Comparison of ENCODE assay signal across 20 cellular contexts in genomic region chr9:113373676-113374392, GRCh38. TPM values are rescaled to one million over a fixed set of nuclear protein-coding genes. Genes with fewer than 3 reads are reported as not detected.
"Had no signal": no experiment of that assay in that cellular context is flagged by ENCODE, and none has a peak within 500 bp of the region (broad histone marks: within the 10 kb centered on the region; RNA-seq: fewer than 3 reads in every experiment).

No MANE protein-coding gene starts in this region.

- H3K27ac ChIP-seq: ascending aorta, esophagus squamous epithelium, sigmoid colon, tibial artery, VCaP had no signal

- H3K27me3 ChIP-seq: ascending aorta, breast epithelium, esophagus squamous epithelium, pancreas, sigmoid colon, tibial artery had no signal

- FAIRE-seq: pancreas had no signal

- DNase-seq: activated CD4-positive, alpha-beta T cell treated with anti-CD3 and anti-CD28 coated beads, Interleukin-2, amount 50 U/mL, for 1 hour; activated CD4-positive, CD25-positive, alpha-beta regulatory T cell treated with anti-CD3 and anti-CD28 coated beads, Interleukin-2, amount 50 U/mL, for 72 hours; activated CD8-positive, alpha-beta memory T cell treated with anti-CD3 and anti-CD28 coated beads, Interleukin-2, amount 50 U/mL, for 4 hours; activated naive CD4-positive, alpha-beta T cell treated with anti-CD3 and anti-CD28 coated beads for 36 hours; activated T-cell treated with anti-CD3 and anti-CD28 coated beads, Interleukin-2, amount 50 U/mL, for 4 hours; cerebellar nuclear complex; effector memory CD4-positive, alpha-beta T cell; esophagus squamous epithelium; mesenchymal stem cell; mucosa of descending colon; naive B cell; sigmoid colon; stimulated activated CD8-positive, alpha-beta memory T cell treated with anti-CD3 and anti-CD28 coated beads, Interleukin-4, amount 100 ng/mL, for 48 hours; stimulated activated naive CD4-positive, alpha-beta T cell treated with Interleukin-2 at 50 U/mL for 16 hours; T-helper 17 cell; tibial artery had no signal

- H3K27ac Mint-ChIP-seq: T-helper 17 cell had no signal

- H3K9me3 ChIP-seq: ascending aorta, breast epithelium, esophagus squamous epithelium, mucosa of descending colon, pancreas, sigmoid colon, tibial artery had no signal

- H3K9me3 Mint-ChIP-seq: activated naive CD4-positive, alpha-beta T cell treated with anti-CD3 and anti-CD28 coated beads for 36 hours; activated T-cell treated with anti-CD3 and anti-CD28 coated beads, Interleukin-2, amount 50 U/mL, for 4 hours; naive B cell had no signal

- H3K4me3 ChIP-seq: ascending aorta, breast epithelium, esophagus squamous epithelium, mucosa of descending colon, pancreas, sigmoid colon, tibial artery had no signal

- H3K27me3 Mint-ChIP-seq: naive B cell, T-helper 17 cell had no signal

- H3K36me3 Mint-ChIP-seq: naive B cell had no signal

- ATAC-seq: activated T-cell treated with anti-CD3 and anti-CD28 coated beads, Interleukin-2, amount 50 U/mL, for 4 hours; mucosa of descending colon; pancreas; T-helper 17 cell had no signal

- H3K4me3 Mint-ChIP-seq: activated naive CD4-positive, alpha-beta T cell treated with anti-CD3 and anti-CD28 coated beads for 36 hours; activated T-cell treated with anti-CD3 and anti-CD28 coated beads, Interleukin-2, amount 50 U/mL, for 4 hours had no signal

RNA-seq across cellular contexts. Expression of gene BSPRY, which starts 24.5 kb away (rescaled TPM):
- total RNA-seq: ascending aorta had no signal
